In genomic region chr16:71761097-71761496, GRCh38 we compare ENCODE assay signal across 10 cellular contexts.
"Had no signal": no experiment of that assay in that cellular context is flagged by ENCODE, and none has a peak within 500 bp of the region (broad histone marks: within the 10 kb centered on the region; RNA-seq: fewer than 3 reads in every experiment).

No MANE protein-coding gene starts in this region.

- ATAC-seq: HCT116 had no signal

- H3K4me3 Mint-ChIP-seq: HFFc6 had no signal

- H3K9me3 ChIP-seq: HAP-1 had no signal

- H3K9ac ChIP-seq: KMS-11 had no signal

- H3K9me3 Mint-ChIP-seq: HFFc6 had no signal

- H3K4me2 ChIP-seq: KMS-11 had no signal

- H3K27ac ChIP-seq: HL-60, KMS-11 had no signal

- DNase-seq: GM23248, GOT3, H7, HFFc6, Karpas-422, KBM-7 had no signal

- H3K4me3 ChIP-seq: GM23248, HAP-1 had no signal

- H2AFZ ChIP-seq: GM23248 had no signal
